ENCODE assay signal across 21 cellular contexts in genomic region chr2:231228974-231229373, GRCh38. TPM values are rescaled to one million over a fixed set of nuclear protein-coding genes. Genes with fewer than 3 reads are reported as not detected.
DNase-seq lines count a peak whose midpoint lies in the region; ATAC-seq, FAIRE-seq and TF ChIP-seq lines count a peak whose summit lies in the region.
"Had no signal": no experiment of that assay in that cellular context is flagged by ENCODE, and none has a peak within 500 bp of the region (broad histone marks: within the 10 kb centered on the region; RNA-seq: fewer than 3 reads in every experiment).

No MANE protein-coding gene starts in this region.

- TF ChIP-seq POLR2A in GM12891 (IDR thresholded peaks at IDR 0.05; ENCODE audit: low read depth, low read length) (no peak), erythroblast (IDR thresholded peaks at IDR 0.05; ENCODE audit: low read length) (no peak), GM12892 (IDR thresholded peaks at IDR 0.05; ENCODE audit: low read depth, low read length) (no peak)

- peaks cover 15% of the 10 kb centered on the region for H3K4me1 Mint-ChIP-seq in nephron progenitor cell
- H3K4me1 Mint-ChIP-seq: activated naive CD4-positive, alpha-beta T cell treated with anti-CD3 and anti-CD28 coated beads, Interleukin-2, amount 50 U/mL, for 24 hours had no signal

- no peaks in the 10 kb centered on the region for H3K36me3 ChIP-seq in Loucy (ENCODE audit: insufficient read depth, low read length)
- H3K36me3 ChIP-seq: left lung, pancreas, suprapubic skin had no signal

- H3K27ac Mint-ChIP-seq in nephron progenitor cell: peak overlapping the region; percentile 29
- H3K27ac Mint-ChIP-seq: activated naive CD4-positive, alpha-beta T cell treated with anti-CD3 and anti-CD28 coated beads, Interleukin-2, amount 50 U/mL, for 24 hours had no signal

- no peak for TF ChIP-seq CTCF in Loucy (conservative IDR thresholded peaks at IDR 0.05; ENCODE audit: low read length)
- no peak for TF ChIP-seq CTCF in nephron progenitor cell (IDR thresholded peaks at IDR 0.05)

- ATAC-seq in GM21717 (IDR thresholded peaks at IDR 0.05; ENCODE audit: unreplicated experiment): no peak

- H3K4me2 ChIP-seq in Loucy (ENCODE audit: low read depth, low read length, poor library complexity, severe bottlenecking): peak overlapping the region; percentile 74
- H3K4me2 ChIP-seq: PC-9 had no signal

- H3K27me3 Mint-ChIP-seq in nephron progenitor cell (ENCODE audit: low read depth, poor library complexity): no peaks in the 10 kb centered on the region
- H3K27me3 Mint-ChIP-seq: activated naive CD4-positive, alpha-beta T cell treated with anti-CD3 and anti-CD28 coated beads, Interleukin-2, amount 50 U/mL, for 24 hours had no signal

- H3K9me3 Mint-ChIP-seq in nephron progenitor cell: no peaks in the 10 kb centered on the region
- H3K9me3 Mint-ChIP-seq: activated naive CD4-positive, alpha-beta T cell treated with anti-CD3 and anti-CD28 coated beads, Interleukin-2, amount 50 U/mL, for 24 hours had no signal

- peak overlapping the region; percentile 67 for H3K9ac ChIP-seq in Loucy (ENCODE audit: low read depth, low read length, poor library complexity, severe bottlenecking)

- H4K20me1 ChIP-seq in Loucy (ENCODE audit: insufficient read depth, low read length, poor library complexity, severe bottlenecking): no peaks in the 10 kb centered on the region

- peak; percentile 62 for FAIRE-seq in GM12891 (lab: Jason Lieb, UNC)
- no peak for FAIRE-seq in GM12892 (lab: Jason Lieb, UNC)
- FAIRE-seq: colon, pancreas, TTC549 had no signal

- no peaks in the 10 kb centered on the region for H3K27me3 ChIP-seq in Loucy (ENCODE audit: insufficient read depth, low read length, poor library complexity, severe bottlenecking)
- H3K27me3 ChIP-seq: left lung, pancreas, suprapubic skin had no signal

- H2AFZ ChIP-seq in Loucy (ENCODE audit: low read length): no peak overlapping the region
- H2AFZ ChIP-seq: PC-9 had no signal

- no peaks in the 10 kb centered on the region for H3K9me3 ChIP-seq in Loucy (ENCODE audit: insufficient read depth, low read depth, low read length)
- H3K9me3 ChIP-seq: left lung, pancreas, suprapubic skin had no signal

- peak overlapping the region; percentile 50 for H3K4me3 ChIP-seq in Loucy (ENCODE audit: low read length, poor library complexity, severe bottlenecking)
- H3K4me3 ChIP-seq: left lung, pancreas, PC-9, suprapubic skin had no signal

- no peak for DNase-seq in GM12891 (ENCODE audit: insufficient read length, low spot score)
- DNase-seq in erythroblast (lab: John Stamatoyannopoulos, UW): peak; percentile 31 to 53
- DNase-seq in nephron progenitor cell: no peak
- DNase-seq in SW 1271 (lab: John Stamatoyannopoulos, UW): no peak
- DNase-seq in GM12892 (ENCODE audit: insufficient read length): no peak
- no peak for DNase-seq in Kasumi-1 (lab: John Stamatoyannopoulos, UW)
- DNase-seq: Calu3; foreskin melanocyte; HCEC 1CT; left lung; NCI-H1048; NCI-H69; pancreas; PC-9; stimulated activated CD4-positive, alpha-beta T cell treated with anti-CD3 and anti-CD28 coated beads, Interleukin-4, amount 100 ng/mL, for 1 hour had no signal

- H3F3A ChIP-seq in Loucy (ENCODE audit: low read depth): peaks cover 16% of the 10 kb centered on the region; the same call in 1 of the 2 replicates

- H3K4me3 Mint-ChIP-seq in nephron progenitor cell: no peak overlapping the region
- H3K4me3 Mint-ChIP-seq: activated naive CD4-positive, alpha-beta T cell treated with anti-CD3 and anti-CD28 coated beads, Interleukin-2, amount 50 U/mL, for 24 hours had no signal

- no peaks in the 10 kb centered on the region for H3K79me2 ChIP-seq in Loucy (ENCODE audit: insufficient read depth, low read length)

- H3K36me3 Mint-ChIP-seq in nephron progenitor cell (ENCODE audit: low read depth): peaks cover 9% of the 10 kb centered on the region
- H3K36me3 Mint-ChIP-seq: activated naive CD4-positive, alpha-beta T cell treated with anti-CD3 and anti-CD28 coated beads, Interleukin-2, amount 50 U/mL, for 24 hours had no signal

- H3K4me1 ChIP-seq in Loucy (ENCODE audit: insufficient read depth, low read length, poor library complexity, severe bottlenecking): peaks cover 36% of the 10 kb centered on the region
- H3K4me1 ChIP-seq: pancreas had no signal

- H3K9me2 ChIP-seq in Loucy (replicated peaks; ENCODE audit: low read depth, low read length): no peaks in the 10 kb centered on the region

TF ChIP-seq in GM12891, 5 proteins besides CTCF, POLR2A, EP300 and RAD21:
- TF ChIP-seq PAX5 (IDR thresholded peaks at IDR 0.05; ENCODE audit: insufficient read depth, low read length, severe bottlenecking) (no peak), POU2F2 (IDR thresholded peaks at IDR 0.05; ENCODE audit: low read depth, low read length) (no peak), TAF1 (IDR thresholded peaks at IDR 0.05; ENCODE audit: low read depth, low read length) (no peak), POLR2AphosphoS5 (IDR thresholded peaks at IDR 0.05; ENCODE audit: low read depth, low read length) (no peak), SPI1 (IDR thresholded peaks at IDR 0.05; ENCODE audit: low read depth, low read length) (no peak)

RNA-seq across cellular contexts. Expression of gene ARMC9, which starts 30.5 kb away (rescaled TPM):
- polyA plus RNA-seq in GM12891 (2012; ENCODE audit: low read depth, missing spikeins): 9.8 TPM
- 9.8 TPM for polyA plus RNA-seq in GM12892 (2012; ENCODE audit: missing spikeins)

Comparison
In these comparisons a context has a peak if more than half of its experiments do, and no peak if none do; other contexts are left out.
1. DNase-seq: peak in erythroblast (2 of 2); none in GM12891 (single experiment), nephron progenitor cell (single experiment), SW 1271 (0 of 2), GM12892 (single experiment) and Kasumi-1 (0 of 2).